Comparison of ENCODE assay signal across 12 cellular contexts in genomic region chr6:43911625-43912577, GRCh38.
DNase-seq lines count a peak whose midpoint lies in the region; ATAC-seq and TF ChIP-seq lines count a peak whose summit lies in the region.
"Had no signal": no experiment of that assay in that cellular context is flagged by ENCODE, and none has a peak within 500 bp of the region (broad histone marks: within the 10 kb centered on the region; RNA-seq: fewer than 3 reads in every experiment).

No MANE protein-coding gene starts in this region.

- TF ChIP-seq CTCF in glutamatergic neuron (IDR thresholded peaks at IDR 0.05; ENCODE audit: partially characterized antibody, unreplicated experiment) (no peak), stomach (IDR thresholded peaks at IDR 0.05) (peak in 3 of 7 experiments; percentile 7 to 21 (median 12)), WERI-Rb-1 (IDR thresholded peaks at IDR 0.05; ENCODE audit: low read depth, low read length) (no peak)

- H3K27ac Mint-ChIP-seq in glutamatergic neuron (ENCODE audit: unreplicated experiment) = peak overlapping the region; percentile 70
- H3K27ac Mint-ChIP-seq: activated naive CD4-positive, alpha-beta T cell treated with anti-CD3 and anti-CD28 coated beads for 36 hours had no signal

- H3K36me3 ChIP-seq in stomach (no peaks in the 10 kb centered on the region), WERI-Rb-1 (no peaks in the 10 kb centered on the region)
- H3K36me3 ChIP-seq: spleen had no signal

- H3K4me1 ChIP-seq in stomach = peaks cover 23 to 55% (median 44%) of the 10 kb centered on the region in 4 donors

- peaks cover 10% of the 10 kb centered on the region for H3K27me3 Mint-ChIP-seq in glutamatergic neuron (ENCODE audit: unreplicated experiment)

- 58 to 66% (median 61%) methylated on average over 10 to 11 of the region's 11 CpGs for WGBS in stomach, 5 donors

- no peak overlapping the region for H3K4me3 Mint-ChIP-seq in glutamatergic neuron (ENCODE audit: unreplicated experiment)
- H3K4me3 Mint-ChIP-seq: activated naive CD4-positive, alpha-beta T cell treated with anti-CD3 and anti-CD28 coated beads for 36 hours had no signal

- H3K27me3 ChIP-seq in stomach = no peaks in the 10 kb centered on the region
- no peaks in the 10 kb centered on the region for H3K27me3 ChIP-seq in WERI-Rb-1 (ENCODE audit: insufficient read depth, low read depth, severe bottlenecking)
- H3K27me3 ChIP-seq: spleen had no signal

- H3K9me3 ChIP-seq in stomach (no peaks in the 10 kb centered on the region), WERI-Rb-1 (ENCODE audit: severe bottlenecking) (no peaks in the 10 kb centered on the region)
- H3K9me3 ChIP-seq: spleen had no signal

- H3K4me1 Mint-ChIP-seq in glutamatergic neuron (ENCODE audit: low read depth, unreplicated experiment) = peaks cover 6% of the 10 kb centered on the region

- H3K27ac ChIP-seq in stomach (peak overlapping the region; percentile 36 to 80 (median 67)), WERI-Rb-1 (no peak overlapping the region)
- H3K27ac ChIP-seq: spleen had no signal

- H3K4me3 ChIP-seq in stomach = no peak overlapping the region
- H3K4me3 ChIP-seq in WERI-Rb-1 (ENCODE audit: low read depth, low read length) = no peak overlapping the region
- H3K4me3 ChIP-seq: spleen had no signal

- no peaks in the 10 kb centered on the region for H3K36me3 Mint-ChIP-seq in glutamatergic neuron (ENCODE audit: unreplicated experiment)

- no peak for TF ChIP-seq POLR2A in stomach (IDR thresholded peaks at IDR 0.05)

- H3K9me3 Mint-ChIP-seq in glutamatergic neuron (ENCODE audit: unreplicated experiment) = peaks cover 3% of the 10 kb centered on the region
- H3K9me3 Mint-ChIP-seq: activated naive CD4-positive, alpha-beta T cell treated with anti-CD3 and anti-CD28 coated beads for 36 hours had no signal

- no peak for TF ChIP-seq EP300 in stomach (IDR thresholded peaks at IDR 0.05)

- intact Hi-C loops in stomach (cut with DNase I; ENCODE audit: low total_unique reads) = no loop called here

- no peak for ATAC-seq in GM18858 (IDR thresholded peaks at IDR 0.05; ENCODE audit: unreplicated experiment)
- ATAC-seq: left ventricle myocardium superior had no signal

- peak; percentile 63 for DNase-seq in NCI-H2107 treated with DMSO at 0.1 percent for 48 hours (lab: John Stamatoyannopoulos, UW; ENCODE audit: unreplicated experiment)
- DNase-seq in NCI-H2107 (lab: John Stamatoyannopoulos, UW) = no peak
- DNase-seq in NCI-H69 (lab: John Stamatoyannopoulos, UW) = peak; percentile 94
- no peak for DNase-seq in glutamatergic neuron
- peak; percentile 63 for DNase-seq in stomach
- no peak for DNase-seq in WERI-Rb-1
- DNase-seq in activated T-cell treated with anti-CD3 and anti-CD28 coated beads, Interleukin-2, amount 50 U/mL, for 48 hours = no peak
- DNase-seq: activated naive CD4-positive, alpha-beta T cell treated with anti-CD3 and anti-CD28 coated beads for 36 hours; left ventricle myocardium superior; NCI-H446; spleen had no signal

Comparison
In these comparisons a context has a peak if more than half of its experiments do, and no peak if none do; other contexts are left out.
1. DNase-seq: peak in NCI-H2107 treated with DMSO at 0.1 percent for 48 hours (single experiment), NCI-H69 (single experiment) and stomach (single experiment); none in NCI-H2107 (single experiment), glutamatergic neuron (single experiment), WERI-Rb-1 (single experiment) and activated T-cell treated with anti-CD3 and anti-CD28 coated beads, Interleukin-2, amount 50 U/mL, for 48 hours (0 of 2).